In genomic region chr21:45818276-45818903, GRCh38 we compare ENCODE assay signal across 10 cellular contexts.
DNase-seq lines count a peak whose midpoint lies in the region; ATAC-seq, FAIRE-seq and TF ChIP-seq lines count a peak whose summit lies in the region.
"Had no signal": no experiment of that assay in that cellular context is flagged by ENCODE, and none has a peak within 500 bp of the region (broad histone marks: within the 10 kb centered on the region; RNA-seq: fewer than 3 reads in every experiment).

No MANE protein-coding gene starts in this region.

- no peak overlapping the region for H3K4me3 ChIP-seq in A549
- H3K4me3 ChIP-seq in GM12864 (ENCODE audit: low read depth, low read length), result no peak overlapping the region
- H3K4me3 ChIP-seq in epithelial cell of esophagus (ENCODE audit: low read length), result no peak overlapping the region
- no peak overlapping the region for H3K4me3 ChIP-seq in thyroid gland (replicated peaks in 1 of 3)
- H3K4me3 ChIP-seq: cardiac muscle cell, lower lobe of right lung had no signal

- H3K27ac Mint-ChIP-seq in type B pancreatic cell, result no peak overlapping the region

- DNase-seq in A549 (ENCODE audit: low read depth in 1 of 2, low spot score in 1 of 2) (peak; percentile 13 to 70), GM12864 (ENCODE audit: low read depth) (peak; percentile 21), SHP77 (lab: John Stamatoyannopoulos, UW) (peak; percentile 38 to 63), epithelial cell of esophagus (ENCODE audit: low read depth) (peak; percentile 59), thyroid gland (no peak), type B pancreatic cell (ENCODE audit: extremely low spot score, unreplicated experiment) (no peak), NCI-H1105 (lab: John Stamatoyannopoulos, UW) (no peak)
- DNase-seq: lower lobe of right lung had no signal

- ATAC-seq in A549, result peak; percentile 42 to 61; a peak in 5 of 6 replicates
- ATAC-seq in GM19328 (IDR thresholded peaks at IDR 0.05; ENCODE audit: unreplicated experiment), result no peak

- 30% methylated on average over 11 of the region's 11 CpGs for WGBS in A549 (ENCODE audit: missing lambda C conversion rate)
- WGBS in thyroid gland, 2 donors, result 69 to 74% methylated on average over 11 of the region's 11 CpGs

- no peak overlapping the region for H3K4me3 Mint-ChIP-seq in type B pancreatic cell

- H3K9me3 ChIP-seq in A549, result no peaks in the 10 kb centered on the region
- H3K9me3 ChIP-seq in thyroid gland, result no peaks in the 10 kb centered on the region
- H3K9me3 ChIP-seq: lower lobe of right lung had no signal

- intact Hi-C loops in thyroid gland (cut with DNase I), result no loop called here

- H3K36me3 ChIP-seq in thyroid gland, result no peaks in the 10 kb centered on the region
- H3K36me3 ChIP-seq: cardiac muscle cell, lower lobe of right lung had no signal

- no peaks in the 10 kb centered on the region for H3K36me3 Mint-ChIP-seq in type B pancreatic cell

- H3K27ac ChIP-seq in A549 (peak overlapping the region in 1 of 2 experiments; percentile 70; a peak in 3 of 6 replicates), thyroid gland (no peak overlapping the region)
- H3K27ac ChIP-seq: cardiac muscle cell, lower lobe of right lung had no signal

- H3K27me3 ChIP-seq in thyroid gland, result no peaks in the 10 kb centered on the region
- H3K27me3 ChIP-seq: cardiac muscle cell had no signal

- CTCF ChIA-PET in A549 (lab: Yijun Ruan, JAX), result interaction anchor here (0.6 to 6.4 kb wide), 5 partner anchors 70 to 526 kb away, joined by 3 to 53 read pairs (median 5); no protein-coding TSS in a partner anchor

- peak in 1 of 2 experiments; percentile 17; a peak in 1 of 5 replicates for TF ChIP-seq EP300 in A549 (IDR thresholded peaks at IDR 0.05)

- TF ChIP-seq RAD21 in A549 (conservative IDR thresholded peaks at IDR 0.05 in 1 of 2, IDR thresholded peaks at IDR 0.05 in 1 of 2), result no peak

- POLR2A ChIA-PET in A549 (lab: Yijun Ruan, JAX), result interaction anchor here (1.1 kb wide), 1 partner anchor 262 kb away, joined by 9 read pairs; no protein-coding TSS in a partner anchor

- H3K4me2 ChIP-seq in A549, result peak overlapping the region; percentile 66

- peaks cover 8% of the 10 kb centered on the region for H3K27me3 Mint-ChIP-seq in type B pancreatic cell

- TF ChIP-seq CTCF in A549 (IDR thresholded peaks at IDR 0.05) (no peak), GM12864 (IDR thresholded peaks at IDR 0.05; ENCODE audit: low read depth, low read length, missing control alignments) (peak; percentile 41), epithelial cell of esophagus (IDR thresholded peaks at IDR 0.05; ENCODE audit: insufficient read depth, low read depth, low read length, missing control alignments) (no peak), thyroid gland (IDR thresholded peaks at IDR 0.05) (no peak), type B pancreatic cell (conservative IDR thresholded peaks at IDR 0.05) (no peak)

- H3K4me1 Mint-ChIP-seq in type B pancreatic cell (ENCODE audit: unreplicated experiment), result peaks cover 24% of the 10 kb centered on the region

- TF ChIP-seq POLR2A in A549 (IDR thresholded peaks at IDR 0.05; ENCODE audit: low read length) (no peak), thyroid gland (IDR thresholded peaks at IDR 0.05) (no peak)

- H3K4me1 ChIP-seq in A549 (peaks cover 28% of the 10 kb centered on the region), thyroid gland (no peaks in the 10 kb centered on the region)
- H3K4me1 ChIP-seq: lower lobe of right lung had no signal

- no peak for FAIRE-seq in A549 (lab: Jason Lieb, UNC)

- H3K9me3 Mint-ChIP-seq in type B pancreatic cell, result no peaks in the 10 kb centered on the region

TF ChIP-seq in A549, 52 proteins besides CTCF, POLR2A, EP300 and RAD21:
- TF ChIP-seq TFCP2L1 (CRISPR knock-in tag; IDR thresholded peaks at IDR 0.05) (no peak), JUN (IDR thresholded peaks at IDR 0.05) (0 out of 5 replicates have a peak, but pooled peaks of 1 of the 2 experiments have one; percentile 31), JUNB (IDR thresholded peaks at IDR 0.05) (peak; percentile 36; the same call in 1 of the 2 replicates), ESRRA (IDR thresholded peaks at IDR 0.05; ENCODE audit: borderline replicate concordance, low read length) (no peak), FOSL2 (IDR thresholded peaks at IDR 0.05) (0 out of 2 replicates have a peak, but pooled peaks have one; percentile 29), FOSL2 (CRISPR knock-in tag; IDR thresholded peaks at IDR 0.05) (peak; percentile 73), FOXS1 (CRISPR knock-in tag; IDR thresholded peaks at IDR 0.05) (no peak), CEBPB (IDR thresholded peaks at IDR 0.05) (peak; percentile 81 to 85), HES2 (IDR thresholded peaks at IDR 0.05) (0 out of 2 replicates have a peak, but pooled peaks have one; percentile 39), MAFK (IDR thresholded peaks at IDR 0.05; ENCODE audit: partially characterized antibody) (no peak)
- TF ChIP-seq, protein P1, sequence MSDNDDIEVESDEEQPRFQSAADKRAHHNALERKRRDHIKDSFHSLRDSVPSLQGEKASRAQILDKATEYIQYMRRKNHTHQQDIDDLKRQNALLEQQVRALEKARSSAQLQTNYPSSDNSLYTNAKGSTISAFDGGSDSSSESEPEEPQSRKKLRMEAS (IDR thresholded peaks at IDR 0.05), result peak; percentile 34; the same call in 1 of the 2 replicates

Comparison
In these comparisons a context has a peak if more than half of its experiments do, and no peak if none do; other contexts are left out.
1. DNase-seq: peak in A549 (2 of 2), GM12864 (single experiment), SHP77 (2 of 2) and epithelial cell of esophagus (single experiment); none in thyroid gland (0 of 2), type B pancreatic cell (single experiment) and NCI-H1105 (single experiment).